39 cellular contexts compared by ENCODE assay signal in genomic region chr3:113521981-113522380, GRCh38. TPM values are rescaled to one million over a fixed set of nuclear protein-coding genes. Genes with fewer than 3 reads are reported as not detected.
"Had no signal": no experiment of that assay in that cellular context is flagged by ENCODE, and none has a peak within 500 bp of the region (broad histone marks: within the 10 kb centered on the region; RNA-seq: fewer than 3 reads in every experiment).

No MANE protein-coding gene starts in this region.

- H3K4me1 ChIP-seq: adrenal gland, ascending aorta, body of pancreas, breast epithelium had no signal

- H3K27ac ChIP-seq: adrenal gland, ascending aorta, body of pancreas, brain microvascular endothelial cell, breast epithelium, cardiac muscle cell had no signal

- H3K4me3 ChIP-seq: adrenal gland, ascending aorta, body of pancreas, breast epithelium, cardiac muscle cell had no signal

- H3K9me3 ChIP-seq: adrenal gland, ascending aorta, body of pancreas, breast epithelium had no signal

- H3K4me3 Mint-ChIP-seq: activated naive CD4-positive, alpha-beta T cell treated with anti-CD3 and anti-CD28 coated beads for 36 hours; activated naive CD4-positive, alpha-beta T cell treated with anti-CD3 and anti-CD28 coated beads, Interleukin-2, amount 10 ng/mL, durations not matched to agents 7 days and 5 days; activated naive CD4-positive, alpha-beta T cell treated with anti-CD3 and anti-CD28 coated beads, Interleukin-2, amount 50 U/mL, for 24 hours; activated naive CD8-positive, alpha-beta T cell; activated naive CD8-positive, alpha-beta T cell treated with anti-CD3 and anti-CD28 coated beads for 36 hours; activated naive CD8-positive, alpha-beta T cell treated with anti-CD3 and anti-CD28 coated beads, Interleukin-2, amount 10 ng/mL, durations not matched to agents 7 days and 5 days; activated naive CD8-positive, alpha-beta T cell treated with anti-CD3 and anti-CD28 coated beads, Interleukin-2, amount 50 U/mL, for 24 hours; activated T-cell treated with anti-CD3 and anti-CD28 coated beads, Interleukin-2, amount 50 U/mL, for 24 hours; activated T-cell treated with anti-CD3 and anti-CD28 coated beads, Interleukin-2, amount 50 U/mL, for 4 hours; activated T-cell treated with anti-CD3 and anti-CD28 coated beads, Interleukin-2, amount 50 U/mL, for 72 hours; activated T-helper 1 cell treated with anti-CD3 and anti-CD28 coated beads, Interleukin-12 subunit alpha, Interleukin-12 subunit beta, Interleukin-2, Interleukin-4 antibody, amounts not matched to agents 30 ng/mL and 10 ng/mL and 1 ng/mL, durations not matched to agents 14 hours and 24 hours and 36 hours; activated T-helper 17 cell treated with anti-CD3 and anti-CD28 coated beads, Interleukin-2, amount 50 U/mL, for 72 hours; brain; central memory CD8-positive, alpha-beta T cell had no signal

- DNase-seq: activated effector memory CD4-positive, alpha-beta T cell treated with anti-CD3 and anti-CD28 coated beads, Interleukin-2, amount 50 U/mL, for 16 hours; activated effector memory CD4-positive, alpha-beta T cell treated with Interleukin-2 at 50 U/mL for 16 hours; activated gamma-delta T cell; activated gamma-delta T cell treated with Interleukin-2 at 50 U/mL for 16 hours; activated naive CD4-positive, alpha-beta T cell; activated naive CD4-positive, alpha-beta T cell treated with anti-CD3 and anti-CD28 coated beads for 36 hours; activated naive CD4-positive, alpha-beta T cell treated with anti-CD3 and anti-CD28 coated beads, Interleukin-2, amount 10 ng/mL, durations not matched to agents 7 days and 5 days; activated naive CD4-positive, alpha-beta T cell treated with anti-CD3 and anti-CD28 coated beads, Interleukin-2, amount 50 U/mL, for 16 hours; activated naive CD4-positive, alpha-beta T cell treated with Interleukin-2 at 50 U/mL for 16 hours; activated naive CD8-positive, alpha-beta T cell treated with anti-CD3 and anti-CD28 coated beads for 36 hours; activated naive CD8-positive, alpha-beta T cell treated with anti-CD3 and anti-CD28 coated beads, Interleukin-2, amount 10 ng/mL, durations not matched to agents 7 days and 5 days; activated naive CD8-positive, alpha-beta T cell treated with anti-CD3 and anti-CD28 coated beads, Interleukin-2, amount 50 U/mL, for 24 hours; activated T-cell treated with anti-CD3 and anti-CD28 coated beads, Interleukin-2, amount 50 U/mL, for 1 hour; activated T-cell treated with anti-CD3 and anti-CD28 coated beads, Interleukin-2, amount 50 U/mL, for 24 hours; activated T-cell treated with anti-CD3 and anti-CD28 coated beads, Interleukin-2, amount 50 U/mL, for 4 hours; activated T-cell treated with anti-CD3 and anti-CD28 coated beads, Interleukin-2, amount 50 U/mL, for 48 hours; activated T-cell treated with anti-CD3 and anti-CD28 coated beads, Interleukin-2, amount 50 U/mL, for 72 hours; adrenal gland; amniotic stem cell; amygdala; anterior cingulate cortex; aorta; body of pancreas; brain microvascular endothelial cell; caudate nucleus; central memory CD4-positive, alpha-beta T cell had no signal

- H3K36me3 ChIP-seq: adrenal gland, ascending aorta, brain microvascular endothelial cell, breast epithelium, cardiac muscle cell had no signal

- H3K36me3 Mint-ChIP-seq: activated naive CD4-positive, alpha-beta T cell treated with anti-CD3 and anti-CD28 coated beads, Interleukin-2, amount 10 ng/mL, durations not matched to agents 7 days and 5 days; activated naive CD4-positive, alpha-beta T cell treated with anti-CD3 and anti-CD28 coated beads, Interleukin-2, amount 50 U/mL, for 24 hours; activated naive CD4-positive, alpha-beta T cell treated with anti-CD3 and anti-CD28 coated beads, Interleukin-2, amount 50 U/mL, for 72 hours; activated naive CD8-positive, alpha-beta T cell; activated naive CD8-positive, alpha-beta T cell treated with anti-CD3 and anti-CD28 coated beads for 36 hours; activated naive CD8-positive, alpha-beta T cell treated with anti-CD3 and anti-CD28 coated beads, Interleukin-2, amount 10 ng/mL, durations not matched to agents 7 days and 5 days; brain had no signal

- H3K9me3 Mint-ChIP-seq: activated naive CD4-positive, alpha-beta T cell treated with anti-CD3 and anti-CD28 coated beads for 36 hours; activated naive CD4-positive, alpha-beta T cell treated with anti-CD3 and anti-CD28 coated beads, Interleukin-2, amount 10 ng/mL, durations not matched to agents 7 days and 5 days; activated naive CD4-positive, alpha-beta T cell treated with anti-CD3 and anti-CD28 coated beads, Interleukin-2, amount 50 U/mL, for 24 hours; activated naive CD4-positive, alpha-beta T cell treated with anti-CD3 and anti-CD28 coated beads, Interleukin-2, amount 50 U/mL, for 72 hours; activated naive CD8-positive, alpha-beta T cell treated with anti-CD3 and anti-CD28 coated beads for 36 hours; activated naive CD8-positive, alpha-beta T cell treated with anti-CD3 and anti-CD28 coated beads, Interleukin-2, amount 10 ng/mL, durations not matched to agents 7 days and 5 days; activated naive CD8-positive, alpha-beta T cell treated with anti-CD3 and anti-CD28 coated beads, Interleukin-2, amount 50 U/mL, for 24 hours; activated T-cell treated with anti-CD3 and anti-CD28 coated beads, Interleukin-2, amount 50 U/mL, for 24 hours; activated T-cell treated with anti-CD3 and anti-CD28 coated beads, Interleukin-2, amount 50 U/mL, for 4 hours; activated T-cell treated with anti-CD3 and anti-CD28 coated beads, Interleukin-2, amount 50 U/mL, for 72 hours; activated T-helper 1 cell treated with anti-CD3 and anti-CD28 coated beads, Interleukin-12 subunit alpha, Interleukin-12 subunit beta, Interleukin-2, Interleukin-4 antibody, amounts not matched to agents 30 ng/mL and 10 ng/mL and 1 ng/mL, durations not matched to agents 14 hours and 24 hours and 36 hours; activated T-helper 17 cell treated with anti-CD3 and anti-CD28 coated beads, Interleukin-2, amount 50 U/mL, for 72 hours; activated T-helper 2 cell treated with anti-CD3 and anti-CD28 coated beads, Interferon-gamma antibody, Interleukin-2, Interleukin-4, amounts not matched to agents 10 μg/mL and 5 μg/mL and 100 μg/mL, durations not matched to agents 14 hours and 24 hours and 36 hours; central memory CD8-positive, alpha-beta T cell had no signal

- ATAC-seq: activated naive CD4-positive, alpha-beta T cell treated with anti-CD3 and anti-CD28 coated beads, Interleukin-2, amount 50 U/mL, for 72 hours; activated naive CD8-positive, alpha-beta T cell treated with anti-CD3 and anti-CD28 coated beads, Interleukin-2, amount 50 U/mL, for 24 hours; activated T-cell treated with anti-CD3 and anti-CD28 coated beads, Interleukin-2, amount 50 U/mL, for 4 hours; activated T-cell treated with anti-CD3 and anti-CD28 coated beads, Interleukin-2, amount 50 U/mL, for 72 hours; activated T-helper 17 cell treated with anti-CD3 and anti-CD28 coated beads, Interleukin-2, amount 50 U/mL, for 72 hours; body of pancreas had no signal

- H3K27me3 ChIP-seq: adrenal gland, ascending aorta, body of pancreas, brain microvascular endothelial cell, breast epithelium had no signal

- H3K27ac Mint-ChIP-seq: activated naive CD4-positive, alpha-beta T cell treated with anti-CD3 and anti-CD28 coated beads for 36 hours; activated naive CD4-positive, alpha-beta T cell treated with anti-CD3 and anti-CD28 coated beads, Interleukin-2, amount 10 ng/mL, durations not matched to agents 7 days and 5 days; activated naive CD4-positive, alpha-beta T cell treated with anti-CD3 and anti-CD28 coated beads, Interleukin-2, amount 50 U/mL, for 24 hours; activated naive CD4-positive, alpha-beta T cell treated with anti-CD3 and anti-CD28 coated beads, Interleukin-2, amount 50 U/mL, for 72 hours; activated naive CD8-positive, alpha-beta T cell; activated naive CD8-positive, alpha-beta T cell treated with anti-CD3 and anti-CD28 coated beads for 36 hours; activated naive CD8-positive, alpha-beta T cell treated with anti-CD3 and anti-CD28 coated beads, Interleukin-2, amount 10 ng/mL, durations not matched to agents 7 days and 5 days; activated naive CD8-positive, alpha-beta T cell treated with anti-CD3 and anti-CD28 coated beads, Interleukin-2, amount 50 U/mL, for 24 hours; activated T-cell treated with anti-CD3 and anti-CD28 coated beads, Interleukin-2, amount 50 U/mL, for 24 hours; activated T-cell treated with anti-CD3 and anti-CD28 coated beads, Interleukin-2, amount 50 U/mL, for 72 hours; activated T-helper 1 cell treated with anti-CD3 and anti-CD28 coated beads, Interleukin-12 subunit alpha, Interleukin-12 subunit beta, Interleukin-2, Interleukin-4 antibody, amounts not matched to agents 30 ng/mL and 10 ng/mL and 1 ng/mL, durations not matched to agents 14 hours and 24 hours and 36 hours; activated T-helper 17 cell treated with anti-CD3 and anti-CD28 coated beads, Interleukin-2, amount 50 U/mL, for 72 hours; activated T-helper 2 cell treated with anti-CD3 and anti-CD28 coated beads, Interferon-gamma antibody, Interleukin-2, Interleukin-4, amounts not matched to agents 10 μg/mL and 5 μg/mL and 100 μg/mL, durations not matched to agents 14 hours and 24 hours and 36 hours; brain had no signal

- H3K4me1 Mint-ChIP-seq: activated naive CD8-positive, alpha-beta T cell treated with anti-CD3 and anti-CD28 coated beads for 36 hours; activated naive CD8-positive, alpha-beta T cell treated with anti-CD3 and anti-CD28 coated beads, Interleukin-2, amount 50 U/mL, for 24 hours; activated T-helper 17 cell treated with anti-CD3 and anti-CD28 coated beads, Interleukin-2, amount 50 U/mL, for 72 hours; brain had no signal

RNA-seq across cellular contexts. Expression of gene SIDT1, which starts 10.4 kb away (rescaled TPM):
- total RNA-seq: ascending aorta, astrocyte, cardiac muscle cell, chondrocyte had no signal
